ENCODE assay signal across 12 cellular contexts in genomic region chr19:49565261-49565660, GRCh38. TPM values are rescaled to one million over a fixed set of nuclear protein-coding genes. Genes with fewer than 3 reads are reported as not detected.
DNase-seq lines count a peak whose midpoint lies in the region; ATAC-seq lines count a peak whose summit lies in the region.
"Had no signal": no experiment of that assay in that cellular context is flagged by ENCODE, and none has a peak within 500 bp of the region (broad histone marks: within the 10 kb centered on the region; RNA-seq: fewer than 3 reads in every experiment).

No MANE protein-coding gene starts in this region.

- no peak overlapping the region for H3K4me3 ChIP-seq in effector memory CD4-positive, alpha-beta T cell (ENCODE audit: insufficient read depth, low read depth, low read length, poor library complexity, severe bottlenecking)
- H3K4me3 ChIP-seq: lung had no signal

- peak overlapping the region; percentile 69 for H3K27ac ChIP-seq in effector memory CD4-positive, alpha-beta T cell (ENCODE audit: insufficient read depth, low read length, poor library complexity, severe bottlenecking)

- H3K36me3 Mint-ChIP-seq in IgD-negative memory B cell, result peaks cover 4% of the 10 kb centered on the region
- no peaks in the 10 kb centered on the region for H3K36me3 Mint-ChIP-seq in T-helper 17 cell (ENCODE audit: low read depth)
- peaks cover 0 to 6% (median 3%) of the 10 kb centered on the region in 3 donors for H3K36me3 Mint-ChIP-seq in naive thymus-derived CD8-positive, alpha-beta T cell

- no peaks in the 10 kb centered on the region for H3K27me3 ChIP-seq in effector memory CD4-positive, alpha-beta T cell (replicated peaks; ENCODE audit: control insufficient read depth, insufficient read depth, low read length, poor library complexity, severe bottlenecking)

- ATAC-seq in T-helper 17 cell (no peak), HG02973 (IDR thresholded peaks at IDR 0.05; ENCODE audit: unreplicated experiment) (no peak), HG03457 (IDR thresholded peaks at IDR 0.05; ENCODE audit: unreplicated experiment) (no peak)
- no peak for ATAC-seq in naive thymus-derived CD8-positive, alpha-beta T cell

- no peaks in the 10 kb centered on the region for H3K9me3 Mint-ChIP-seq in IgD-negative memory B cell
- H3K9me3 Mint-ChIP-seq in naive thymus-derived CD8-positive, alpha-beta T cell, result no peaks in the 10 kb centered on the region

- POLR2A ChIA-PET in naive thymus-derived CD8-positive, alpha-beta T cell (lab: Charles Lee), result interaction anchor here (1.1 to 21.7 kb wide), 5 partner anchors 9 to 55 kb away, joined by 3 to 757 read pairs (median 4); no protein-coding TSS in a partner anchor

- peaks cover 23 to 41% (median 35%) of the 10 kb centered on the region in 3 donors for H3K4me1 Mint-ChIP-seq in IgD-negative memory B cell
- peaks cover 60% of the 10 kb centered on the region for H3K4me1 Mint-ChIP-seq in T-helper 17 cell
- H3K4me1 Mint-ChIP-seq in naive thymus-derived CD8-positive, alpha-beta T cell, result peaks cover 33 to 90% (median 85%) of the 10 kb centered on the region in 4 donors

- H3K4me3 Mint-ChIP-seq in IgD-negative memory B cell (no peak overlapping the region), T-helper 17 cell (peak overlapping the region; percentile 81)
- peak overlapping the region; percentile 48 to 99 (median 64) for H3K4me3 Mint-ChIP-seq in naive thymus-derived CD8-positive, alpha-beta T cell

- no peaks in the 10 kb centered on the region for H3K36me3 ChIP-seq in effector memory CD4-positive, alpha-beta T cell (ENCODE audit: control insufficient read depth, insufficient read depth, low read length)

- H3K27me3 Mint-ChIP-seq in IgD-negative memory B cell (no peaks in the 10 kb centered on the region), T-helper 17 cell (no peaks in the 10 kb centered on the region)
- peaks cover 0 to 2% (median 0%) of the 10 kb centered on the region in 5 donors for H3K27me3 Mint-ChIP-seq in naive thymus-derived CD8-positive, alpha-beta T cell

- H3K4me1 ChIP-seq in effector memory CD4-positive, alpha-beta T cell (ENCODE audit: control insufficient read depth, insufficient read depth, low read length, poor library complexity, severe bottlenecking), result peaks cover 81% of the 10 kb centered on the region

- H3K27ac Mint-ChIP-seq in IgD-negative memory B cell (peak overlapping the region; percentile 33 to 94 (median 78)), T-helper 17 cell (peak overlapping the region; percentile 99)
- H3K27ac Mint-ChIP-seq in naive thymus-derived CD8-positive, alpha-beta T cell, result peak overlapping the region; percentile 84 to 99 (median 95)

- no peak for DNase-seq in T-helper 17 cell
- DNase-seq in effector memory CD4-positive, alpha-beta T cell, result no peak
- DNase-seq in naive thymus-derived CD8-positive, alpha-beta T cell, result peak in 4 of 10 donors; percentile 39 to 66 (median 52)
- no peak for DNase-seq in hepatic stellate cell (ENCODE audit: low spot score)
- no peak for DNase-seq in midbrain (lab: John Stamatoyannopoulos, UW)
- DNase-seq: NCI-H1105, NCI-H748 treated with DMSO at 0.1 percent for 48 hours, SIG-M5 had no signal

- H3K9me3 ChIP-seq in T-helper 17 cell (ENCODE audit: control insufficient read depth, low read length, poor library complexity, severe bottlenecking), result no peaks in the 10 kb centered on the region
- no peaks in the 10 kb centered on the region for H3K9me3 ChIP-seq in effector memory CD4-positive, alpha-beta T cell (ENCODE audit: control insufficient read depth, low read length)

RNA-seq across cellular contexts. Expression of gene NOSIP, which starts 15.1 kb away (rescaled TPM):
- polyA plus RNA-seq in IgD-negative memory B cell, result 144 TPM
- total RNA-seq in T-helper 17 cell, result 100 to 1,000 TPM; 161 to 195 TPM
- total RNA-seq in naive thymus-derived CD8-positive, alpha-beta T cell, result 100 to 1,000 TPM; 162 to 173 TPM
- 100 to 1,000 TPM; 662 to 854 (median 844) TPM for polyA plus RNA-seq in naive thymus-derived CD8-positive, alpha-beta T cell

RNA-seq across cellular contexts. Expression of gene PRRG2, which starts 15.9 kb away (rescaled TPM):
- 0.26 TPM for polyA plus RNA-seq in IgD-negative memory B cell
- 1 to 10 TPM; 1.1 to 1.3 TPM for total RNA-seq in T-helper 17 cell
- 1 to 10 TPM; 1.9 to 2.4 TPM for total RNA-seq in naive thymus-derived CD8-positive, alpha-beta T cell
- under 1 TPM; 0.28 to 0.34 (median 0.32) TPM for polyA plus RNA-seq in naive thymus-derived CD8-positive, alpha-beta T cell

RNA-seq across cellular contexts. Expression of gene PRR12, which starts 25.7 kb away (rescaled TPM):
- polyA plus RNA-seq in IgD-negative memory B cell, result 0.70 TPM
- 10 to 100 TPM; 44.6 to 50.7 TPM for total RNA-seq in T-helper 17 cell
- 10 to 100 TPM; 61.6 to 62.1 TPM for total RNA-seq in naive thymus-derived CD8-positive, alpha-beta T cell
- polyA plus RNA-seq in naive thymus-derived CD8-positive, alpha-beta T cell, result under 1 TPM; 0.24 to 0.69 (median 0.37) TPM

RNA-seq across cellular contexts. Expression of gene RCN3, which starts 37.5 kb away (rescaled TPM):
- 3.1 TPM for polyA plus RNA-seq in IgD-negative memory B cell
- 1 to 10 TPM in 1 of 2 donors, under 1 TPM in 1; 0.97 to 1.3 TPM for total RNA-seq in T-helper 17 cell
- total RNA-seq in naive thymus-derived CD8-positive, alpha-beta T cell, result 1 to 10 TPM; 1.6 to 3.6 TPM
- 1 to 10 TPM; 1.5 to 4.5 (median 2.8) TPM for polyA plus RNA-seq in naive thymus-derived CD8-positive, alpha-beta T cell

RNA-seq across cellular contexts. Expression of gene FCGRT, which starts 52.8 kb away (rescaled TPM):
- 60.8 TPM for polyA plus RNA-seq in IgD-negative memory B cell
- total RNA-seq in T-helper 17 cell, result 10 to 100 TPM; 18.7 to 24.6 TPM
- 10 to 100 TPM; 24.3 to 26.0 TPM for total RNA-seq in naive thymus-derived CD8-positive, alpha-beta T cell
- 10 to 100 TPM; 50.3 to 62.9 (median 61.5) TPM for polyA plus RNA-seq in naive thymus-derived CD8-positive, alpha-beta T cell

Comparison
In these comparisons a context has a peak if more than half of its experiments do, and no peak if none do; other contexts are left out.
1. H3K4me3 Mint-ChIP-seq: peak in T-helper 17 cell (single experiment) and naive thymus-derived CD8-positive, alpha-beta T cell (10 of 10); none in IgD-negative memory B cell (0 of 4).
2. Peak in every context shown above with its lines, with median percentiles within 50 percentile points of each other: H3K27ac Mint-ChIP-seq.